Comparison of ENCODE assay signal across 10 cellular contexts in genomic region chr17:76544123-76544915, GRCh38. TPM values are rescaled to one million over a fixed set of nuclear protein-coding genes. Genes with fewer than 3 reads are reported as not detected.
DNase-seq lines count a peak whose midpoint lies in the region; ATAC-seq and TF ChIP-seq lines count a peak whose summit lies in the region.
"Had no signal": no experiment of that assay in that cellular context is flagged by ENCODE, and none has a peak within 500 bp of the region (broad histone marks: within the 10 kb centered on the region; RNA-seq: fewer than 3 reads in every experiment).

No MANE protein-coding gene starts in this region.

- H3K27me3 ChIP-seq in lower lobe of right lung (ENCODE audit: low read depth), result no peaks in the 10 kb centered on the region
- no peaks in the 10 kb centered on the region for H3K27me3 ChIP-seq in testis

- peaks cover 2% of the 10 kb centered on the region for H3K4me1 Mint-ChIP-seq in activated T-cell treated with anti-CD3 and anti-CD28 coated beads, Interleukin-2, amount 50 U/mL, for 24 hours (ENCODE audit: low read depth)
- H3K4me1 Mint-ChIP-seq in Calu3 (ENCODE audit: low read depth, unreplicated experiment), result no peaks in the 10 kb centered on the region

- H3K36me3 ChIP-seq in lower lobe of right lung, result no peaks in the 10 kb centered on the region
- no peaks in the 10 kb centered on the region for H3K36me3 ChIP-seq in testis (ENCODE audit: low read depth, missing control alignments)

- no TSS peak for BruUV-seq in Calu3 (replicated peaks; lab: Mats Ljungman, UMichigan)

- CTCF ChIA-PET in Calu3 (lab: Charles Lee), result no interaction called here

- no peaks in the 10 kb centered on the region for H3K9me3 ChIP-seq in lower lobe of right lung
- H3K9me3 ChIP-seq in testis, result no peaks in the 10 kb centered on the region

- peaks cover 66% of the 10 kb centered on the region for H3K4me1 ChIP-seq in lower lobe of right lung
- peaks cover 54% of the 10 kb centered on the region for H3K4me1 ChIP-seq in testis

- H3K27me3 Mint-ChIP-seq in activated T-cell treated with anti-CD3 and anti-CD28 coated beads, Interleukin-2, amount 50 U/mL, for 24 hours, result peaks cover 43% of the 10 kb centered on the region
- H3K27me3 Mint-ChIP-seq in Calu3 (ENCODE audit: unreplicated experiment), result peaks cover 44% of the 10 kb centered on the region

- WGBS in testis, 2 donors, result 37 to 41% methylated on average over 20 to 26 of the region's 26 CpGs

- H3K9me3 Mint-ChIP-seq in activated T-cell treated with anti-CD3 and anti-CD28 coated beads, Interleukin-2, amount 50 U/mL, for 24 hours, result no peaks in the 10 kb centered on the region
- H3K9me3 Mint-ChIP-seq in Calu3 (ENCODE audit: low read depth, unreplicated experiment), result no peaks in the 10 kb centered on the region
- H3K9me3 Mint-ChIP-seq: T-cell had no signal

- ATAC-seq in lower lobe of right lung, result no peak
- ATAC-seq: T-cell had no signal

- TF ChIP-seq POLR2A in testis (IDR thresholded peaks at IDR 0.05), result no peak

- H3K36me3 Mint-ChIP-seq in activated T-cell treated with anti-CD3 and anti-CD28 coated beads, Interleukin-2, amount 50 U/mL, for 24 hours (ENCODE audit: low read depth), result no peaks in the 10 kb centered on the region
- H3K36me3 Mint-ChIP-seq in Calu3 (ENCODE audit: insufficient read depth, unreplicated experiment), result no peaks in the 10 kb centered on the region
- H3K36me3 Mint-ChIP-seq: T-cell had no signal

- DNase-seq in DMS 273 (lab: John Stamatoyannopoulos, UW; ENCODE audit: unreplicated experiment) (peak; percentile 76), DMS 273 treated with DMSO at 0.1 percent for 48 hours (lab: John Stamatoyannopoulos, UW) (no peak), coronary artery (ENCODE audit: low spot score) (no peak), lower lobe of right lung (no peak), testis (peak; percentile 80), Calu3 (no peak)
- DNase-seq in activated CD4-positive, alpha-beta T cell treated with anti-CD3 and anti-CD28 coated beads for 4 hours, result no peak
- no peak for DNase-seq in activated T-cell treated with anti-CD3 and anti-CD28 coated beads, Interleukin-2, amount 50 U/mL, for 24 hours
- DNase-seq: T-cell had no signal

- no peak overlapping the region for H3K4me3 Mint-ChIP-seq in activated T-cell treated with anti-CD3 and anti-CD28 coated beads, Interleukin-2, amount 50 U/mL, for 24 hours
- no peak overlapping the region for H3K4me3 Mint-ChIP-seq in Calu3 (ENCODE audit: low read depth, unreplicated experiment)
- H3K4me3 Mint-ChIP-seq: T-cell had no signal

- intact Hi-C loops in lower lobe of right lung (cut with DNase I), result no loop called here
- intact Hi-C loops in testis (cut with DNase I; ENCODE audit: low total_unique reads), result no loop called here
- intact Hi-C loops in Calu3 (cut with micrococcal nuclease; ENCODE audit: unreplicated experiment), result no loop called here

- H3K27ac Mint-ChIP-seq in activated T-cell treated with anti-CD3 and anti-CD28 coated beads, Interleukin-2, amount 50 U/mL, for 24 hours, result no peak overlapping the region
- no peak overlapping the region for H3K27ac Mint-ChIP-seq in Calu3 (ENCODE audit: unreplicated experiment)
- H3K27ac Mint-ChIP-seq: T-cell had no signal

- no peak for TF ChIP-seq CTCF in coronary artery (IDR thresholded peaks at IDR 0.05)
- no peak for TF ChIP-seq CTCF in lower lobe of right lung (IDR thresholded peaks at IDR 0.05)
- TF ChIP-seq CTCF in testis (IDR thresholded peaks at IDR 0.05), result no peak
- TF ChIP-seq CTCF in Calu3 (IDR thresholded peaks at IDR 0.05; ENCODE audit: unreplicated experiment), result no peak

- peak overlapping the region in 1 of 2 donors; percentile 52 for H3K27ac ChIP-seq in coronary artery
- peak overlapping the region; percentile 58 for H3K27ac ChIP-seq in lower lobe of right lung
- H3K27ac ChIP-seq in testis, result peak overlapping the region; percentile 68 to 70
- H3K27ac ChIP-seq: 22Rv1 had no signal

- H3K4me3 ChIP-seq in coronary artery (peak overlapping the region; percentile 1), lower lobe of right lung (no peak overlapping the region), testis (no peak overlapping the region)

RNA-seq across cellular contexts. Expression of gene PRCD, which starts 4.5 kb away (rescaled TPM):
- total RNA-seq in lower lobe of right lung (8.2 TPM), testis (1 to 10 TPM; 3.2 to 3.8 TPM), Calu3 (2022) (not detected in 2 replicates)
- 4.6 TPM for polyA plus RNA-seq in testis (ENCODE audit: insufficient read depth, low read depth, low replicate concordance)

RNA-seq across cellular contexts. Expression of gene CYGB, which starts 6.8 kb away (rescaled TPM):
- total RNA-seq in lower lobe of right lung (30.2 TPM), testis (1 to 10 TPM; 3.4 to 7.2 TPM), Calu3 (2022) (not detected in 2 replicates)
- 9.9 TPM for polyA plus RNA-seq in testis (ENCODE audit: insufficient read depth, low read depth, low replicate concordance)

RNA-seq across cellular contexts. Expression of gene ST6GALNAC2, which starts 41.3 kb away (rescaled TPM):
- 29.0 TPM for total RNA-seq in lower lobe of right lung
- 10 to 100 TPM; 29.7 to 87.5 TPM for total RNA-seq in testis
- polyA plus RNA-seq in testis (ENCODE audit: insufficient read depth, low read depth, low replicate concordance), result 107 TPM
- total RNA-seq in Calu3 (2022), result 10.5 and 11.6 TPM in 2 replicates

RNA-seq across cellular contexts. Expression of gene RHBDF2, which starts 43.1 kb away (rescaled TPM):
- total RNA-seq in lower lobe of right lung (47.8 TPM), testis (10 to 100 TPM; 26.3 to 30.2 TPM), Calu3 (2022) (47.7 and 47.9 TPM in 2 replicates)
- 9.7 TPM for polyA plus RNA-seq in testis (ENCODE audit: insufficient read depth, low read depth, low replicate concordance)

Comparison
In these comparisons a context has a peak if more than half of its experiments do, and no peak if none do; other contexts are left out.
1. DNase-seq: peak in DMS 273 (single experiment) and testis (single experiment); none in DMS 273 treated with DMSO at 0.1 percent for 48 hours (single experiment), coronary artery (single experiment), lower lobe of right lung (single experiment), activated CD4-positive, alpha-beta T cell treated with anti-CD3 and anti-CD28 coated beads for 4 hours (0 of 2), activated T-cell treated with anti-CD3 and anti-CD28 coated beads, Interleukin-2, amount 50 U/mL, for 24 hours (single experiment) and Calu3 (single experiment).